ENCODE assay signal across 32 cellular contexts in the genomic region with DNA sequence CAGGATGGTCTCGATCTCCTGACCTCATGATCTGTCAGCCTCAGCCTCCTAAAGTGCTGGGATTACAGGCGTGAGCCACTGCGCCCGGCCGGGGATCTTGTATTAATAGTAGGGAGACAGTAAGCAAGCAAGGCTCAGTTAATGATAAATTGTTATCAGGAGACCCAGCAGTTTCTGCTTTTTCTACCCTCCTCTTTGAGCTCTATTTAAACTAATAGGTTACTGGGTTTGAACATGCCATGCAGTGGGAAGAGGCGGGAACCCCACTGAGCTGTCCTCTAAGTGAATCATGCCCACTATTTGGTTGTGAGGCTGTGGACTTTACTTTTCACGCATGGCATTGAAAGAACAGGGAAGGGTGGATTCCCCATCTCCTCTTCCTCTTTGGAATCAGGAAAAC.
"Had no signal": no experiment of that assay in that cellular context is flagged by ENCODE, and none has a peak within 500 bp of the region (broad histone marks: within the 10 kb centered on the region; RNA-seq: fewer than 3 reads in every experiment).

No MANE protein-coding gene starts in this region.

- H3K27ac Mint-ChIP-seq: activated CD4-positive, alpha-beta memory T cell treated with anti-CD3 and anti-CD28 coated beads, Interleukin-2, amount 10 ng/mL, durations not matched to agents 7 days and 5 days; activated CD4-positive, alpha-beta T cell treated with anti-CD3 and anti-CD28 coated beads for 36 hours; activated CD4-positive, alpha-beta T cell treated with anti-CD3 and anti-CD28 coated beads, Interleukin-2, amount 10 ng/mL, durations not matched to agents 7 days and 5 days; activated naive CD8-positive, alpha-beta T cell; activated T-cell treated with anti-CD3 and anti-CD28 coated beads, Interleukin-2, amount 50 U/mL, for 24 hours; activated T-cell treated with anti-CD3 and anti-CD28 coated beads, Interleukin-2, amount 50 U/mL, for 72 hours; effector memory CD8-positive, alpha-beta T cell; T-helper 17 cell; T-helper 2 cell treated with Interferon-gamma antibody and Interleukin-4, amounts not matched to agents 5 μg/mL and 100 μg/mL, for 36 hours had no signal

- H3K4me3 Mint-ChIP-seq: activated CD4-positive, alpha-beta memory T cell treated with anti-CD3 and anti-CD28 coated beads, Interleukin-2, amount 10 ng/mL, durations not matched to agents 7 days and 5 days; activated CD4-positive, alpha-beta T cell treated with anti-CD3 and anti-CD28 coated beads for 36 hours; activated CD4-positive, alpha-beta T cell treated with anti-CD3 and anti-CD28 coated beads, Interleukin-2, amount 10 ng/mL, durations not matched to agents 7 days and 5 days; activated naive CD8-positive, alpha-beta T cell; activated T-cell treated with anti-CD3 and anti-CD28 coated beads, Interleukin-2, amount 50 U/mL, for 24 hours; activated T-cell treated with anti-CD3 and anti-CD28 coated beads, Interleukin-2, amount 50 U/mL, for 72 hours; effector memory CD8-positive, alpha-beta T cell; T-helper 17 cell; T-helper 2 cell treated with Interferon-gamma antibody and Interleukin-4, amounts not matched to agents 5 μg/mL and 100 μg/mL, for 36 hours had no signal

- H3K4me1 Mint-ChIP-seq: activated CD4-positive, alpha-beta memory T cell treated with anti-CD3 and anti-CD28 coated beads, Interleukin-2, amount 10 ng/mL, durations not matched to agents 7 days and 5 days; activated CD4-positive, alpha-beta T cell treated with anti-CD3 and anti-CD28 coated beads for 36 hours; activated CD4-positive, alpha-beta T cell treated with anti-CD3 and anti-CD28 coated beads, Interleukin-2, amount 10 ng/mL, durations not matched to agents 7 days and 5 days had no signal

- H3K9me3 Mint-ChIP-seq: activated CD4-positive, alpha-beta memory T cell treated with anti-CD3 and anti-CD28 coated beads, Interleukin-2, amount 10 ng/mL, durations not matched to agents 7 days and 5 days; activated CD4-positive, alpha-beta T cell treated with anti-CD3 and anti-CD28 coated beads, Interleukin-2, amount 10 ng/mL, durations not matched to agents 7 days and 5 days; activated T-cell treated with anti-CD3 and anti-CD28 coated beads, Interleukin-2, amount 50 U/mL, for 24 hours; activated T-cell treated with anti-CD3 and anti-CD28 coated beads, Interleukin-2, amount 50 U/mL, for 72 hours; effector memory CD8-positive, alpha-beta T cell; T-helper 2 cell treated with Interferon-gamma antibody and Interleukin-4, amounts not matched to agents 5 μg/mL and 100 μg/mL, for 36 hours had no signal

- H3K27me3 Mint-ChIP-seq: activated CD4-positive, alpha-beta memory T cell treated with anti-CD3 and anti-CD28 coated beads, Interleukin-2, amount 10 ng/mL, durations not matched to agents 7 days and 5 days; activated CD4-positive, alpha-beta T cell treated with anti-CD3 and anti-CD28 coated beads for 36 hours; activated CD4-positive, alpha-beta T cell treated with anti-CD3 and anti-CD28 coated beads, Interleukin-2, amount 10 ng/mL, durations not matched to agents 7 days and 5 days; activated naive CD8-positive, alpha-beta T cell; activated T-cell treated with anti-CD3 and anti-CD28 coated beads, Interleukin-2, amount 50 U/mL, for 24 hours; effector memory CD8-positive, alpha-beta T cell; T-helper 17 cell had no signal

- DNase-seq: activated CD4-positive, alpha-beta memory T cell treated with anti-CD3 and anti-CD28 coated beads, Interleukin-2, amount 10 ng/mL, durations not matched to agents 7 days and 5 days; activated CD4-positive, alpha-beta T cell treated with anti-CD3 and anti-CD28 coated beads for 36 hours; activated CD4-positive, alpha-beta T cell treated with anti-CD3 and anti-CD28 coated beads, Interleukin-2, amount 10 ng/mL, durations not matched to agents 7 days and 5 days; activated CD4-positive, alpha-beta T cell treated with anti-CD3 and anti-CD28 coated beads, Interleukin-2, amount 50 U/mL, for 4 hours; activated CD4-positive, CD25-positive, alpha-beta regulatory T cell; activated CD4-positive, CD25-positive, alpha-beta regulatory T cell treated with anti-CD3 and anti-CD28 coated beads, Interleukin-2, amount 50 U/mL, for 72 hours; activated CD8-positive, alpha-beta memory T cell treated with anti-CD3 and anti-CD28 coated beads, Interleukin-2, amount 50 U/mL, for 48 hours; activated gamma-delta T cell; activated naive CD4-positive, alpha-beta T cell; activated naive CD4-positive, alpha-beta T cell treated with anti-CD3 and anti-CD28 coated beads, Interleukin-2, amount 50 U/mL, for 16 hours; activated T-cell treated with anti-CD3 and anti-CD28 coated beads for 4 hours; activated T-cell treated with anti-CD3 and anti-CD28 coated beads, Interleukin-2, amount 50 U/mL, for 24 hours; activated T-cell treated with anti-CD3 and anti-CD28 coated beads, Interleukin-2, amount 50 U/mL, for 72 hours; adrenal gland; amygdala; aorta; body of pancreas; caudate nucleus; cortex of kidney; dermis blood vessel endothelial cell; effector CD4-positive, alpha-beta T cell; effector memory CD8-positive, alpha-beta T cell; erythroblast; foreskin keratinocyte; gastrocnemius medialis; glutamatergic neuron; heart left ventricle; T-helper 1 cell; T-helper 17 cell; T1000 had no signal

- ATAC-seq: activated CD4-positive, alpha-beta T cell treated with anti-CD3 and anti-CD28 coated beads for 36 hours; activated T-cell treated with anti-CD3 and anti-CD28 coated beads, Interleukin-2, amount 50 U/mL, for 72 hours; body of pancreas; effector memory CD8-positive, alpha-beta T cell; foreskin keratinocyte; gastrocnemius medialis; heart left ventricle; T-helper 17 cell had no signal
